15 cellular contexts compared by ENCODE assay signal in genomic region chr18:78511666-78512065, GRCh38.
A peak's percentile ranks its signal among the peaks of the same experiment; 100 is the strongest.
DNase-seq lines count a peak whose midpoint lies in the region; ATAC-seq and TF ChIP-seq lines count a peak whose summit lies in the region.
"Had no signal": no experiment of that assay in that cellular context is flagged by ENCODE, and none has a peak within 500 bp of the region (broad histone marks: within the 10 kb centered on the region; RNA-seq: fewer than 3 reads in every experiment).

No MANE protein-coding gene starts in this region.

- H3K36me3 Mint-ChIP-seq in osteocyte (ENCODE audit: unreplicated experiment), result no peaks in the 10 kb centered on the region
- H3K36me3 Mint-ChIP-seq: CD14-positive monocyte; CD8-positive, alpha-beta T cell had no signal

- H3K4me1 Mint-ChIP-seq in osteocyte (ENCODE audit: unreplicated experiment), result no peaks in the 10 kb centered on the region
- H3K4me1 Mint-ChIP-seq: CD14-positive monocyte had no signal

- TF ChIP-seq POLR2A in upper lobe of left lung (IDR thresholded peaks at IDR 0.05), result no peak

- peak; percentile 11 for DNase-seq in D341Med (ENCODE audit: low spot score)
- peak; percentile 32 for DNase-seq in RPMI8226
- DNase-seq in osteocyte (ENCODE audit: extremely low spot score, unreplicated experiment), result peak; percentile 56
- no peak for DNase-seq in upper lobe of left lung
- DNase-seq in 8988T, result no peak
- no peak for DNase-seq in SW480 (ENCODE audit: low spot score)
- no peak for DNase-seq in pons (ENCODE audit: low spot score)
- DNase-seq: COR-L47, DND-41, GDM1, GOT3, H9 had no signal

- TF ChIP-seq CTCF in osteocyte (IDR thresholded peaks at IDR 0.05) (no peak), upper lobe of left lung (IDR thresholded peaks at IDR 0.05) (no peak)

- H3K4me3 ChIP-seq in upper lobe of left lung, result no peak overlapping the region
- H3K4me3 ChIP-seq: A549 had no signal

- H3K27me3 ChIP-seq in upper lobe of left lung, result no peaks in the 10 kb centered on the region

- H3K27ac ChIP-seq in upper lobe of left lung, result no peak overlapping the region
- H3K27ac ChIP-seq: A549 had no signal

- no peaks in the 10 kb centered on the region for H3K9me3 ChIP-seq in upper lobe of left lung
- H3K9me3 ChIP-seq: A549 had no signal

- H3K4me1 ChIP-seq in upper lobe of left lung, result no peaks in the 10 kb centered on the region
- H3K4me1 ChIP-seq: A549 had no signal

- peaks cover 22% of the 10 kb centered on the region for H3K9me3 Mint-ChIP-seq in osteocyte (ENCODE audit: unreplicated experiment)
- H3K9me3 Mint-ChIP-seq: CD8-positive, alpha-beta T cell; H9 had no signal

- no peaks in the 10 kb centered on the region for H3K27me3 Mint-ChIP-seq in osteocyte (ENCODE audit: unreplicated experiment)

- H3K27ac Mint-ChIP-seq in osteocyte (ENCODE audit: unreplicated experiment), result no peak overlapping the region
- H3K27ac Mint-ChIP-seq: CD14-positive monocyte; CD8-positive, alpha-beta T cell; H9 had no signal

- no peak for TF ChIP-seq EP300 in upper lobe of left lung (IDR thresholded peaks at IDR 0.05)

- no peaks in the 10 kb centered on the region for H3K36me3 ChIP-seq in upper lobe of left lung

- peak; percentile 32 to 38 for ATAC-seq in upper lobe of left lung (ENCODE audit: low FRiP score in 2 of 2)
- ATAC-seq: A549; CD8-positive, alpha-beta T cell had no signal

- no peak overlapping the region for H3K4me3 Mint-ChIP-seq in osteocyte (ENCODE audit: unreplicated experiment)
- H3K4me3 Mint-ChIP-seq: CD14-positive monocyte; CD8-positive, alpha-beta T cell; H9 had no signal

- WGBS in upper lobe of left lung, 2 donors, result 44 to 81% methylated on average over 1 to 7 of the region's 7 CpGs

Comparison
In these comparisons a context has a peak if more than half of its experiments do, and no peak if none do; other contexts are left out.
1. DNase-seq: peak in D341Med (single experiment), RPMI8226 (single experiment) and osteocyte (single experiment); none in upper lobe of left lung (0 of 2), 8988T (single experiment), SW480 (single experiment) and pons (single experiment).